In genomic region chr22:17780741-17781318, GRCh38 we compare ENCODE assay signal across 11 cellular contexts. TPM values are rescaled to one million over a fixed set of nuclear protein-coding genes. Genes with fewer than 3 reads are reported as not detected.
DNase-seq lines count a peak whose midpoint lies in the region; ATAC-seq and TF ChIP-seq lines count a peak whose summit lies in the region.
"Had no signal": no experiment of that assay in that cellular context is flagged by ENCODE, and none has a peak within 500 bp of the region (broad histone marks: within the 10 kb centered on the region; RNA-seq: fewer than 3 reads in every experiment).

No MANE protein-coding gene starts in this region.

- H3K27me3 Mint-ChIP-seq in activated T-cell treated with anti-CD3 and anti-CD28 coated beads, Interleukin-2, amount 50 U/mL, for 72 hours (ENCODE audit: low read depth), result no peaks in the 10 kb centered on the region
- H3K27me3 Mint-ChIP-seq in activated T-cell treated with anti-CD3 and anti-CD28 coated beads, Interleukin-2, amount 50 U/mL, for 4 hours (ENCODE audit: low read depth), result no peaks in the 10 kb centered on the region
- H3K27me3 Mint-ChIP-seq in central memory CD8-positive, alpha-beta T cell, result no peaks in the 10 kb centered on the region

- 80 to 89% (median 88%) methylated on average over 9 to 10 of the region's 10 CpGs for WGBS in spleen, 5 donors

- H3K36me3 ChIP-seq in spleen, result no peaks in the 10 kb centered on the region
- H3K36me3 ChIP-seq: esophagus squamous epithelium had no signal

- no peaks in the 10 kb centered on the region for H3K9me3 Mint-ChIP-seq in activated T-cell treated with anti-CD3 and anti-CD28 coated beads, Interleukin-2, amount 50 U/mL, for 72 hours
- H3K9me3 Mint-ChIP-seq in activated T-cell treated with anti-CD3 and anti-CD28 coated beads, Interleukin-2, amount 50 U/mL, for 4 hours, result no peaks in the 10 kb centered on the region
- H3K9me3 Mint-ChIP-seq in central memory CD8-positive, alpha-beta T cell, result no peaks in the 10 kb centered on the region

- no peak for DNase-seq in activated T-cell treated with anti-CD3 and anti-CD28 coated beads, Interleukin-2, amount 50 U/mL, for 72 hours
- DNase-seq in activated T-cell treated with anti-CD3 and anti-CD28 coated beads, Interleukin-2, amount 50 U/mL, for 4 hours, result no peak
- DNase-seq in Jurkat, Clone E6-1 (ENCODE audit: low read depth, low spot score), result no peak
- no peak for DNase-seq in central memory CD8-positive, alpha-beta T cell (ENCODE audit: low spot score in 2 of 2)
- DNase-seq in spleen (no peak), 8988T (no peak), cerebellum (ENCODE audit: low spot score) (no peak)
- DNase-seq: esophagus squamous epithelium, NCI-H2171 had no signal

- H3K4me1 ChIP-seq in spleen, result peaks cover 48 to 95% (median 70%) of the 10 kb centered on the region in 6 donors

- H3K9me3 ChIP-seq in spleen, result no peaks in the 10 kb centered on the region
- H3K9me3 ChIP-seq: esophagus squamous epithelium had no signal

- peaks cover 52% of the 10 kb centered on the region for H3K4me1 Mint-ChIP-seq in activated T-cell treated with anti-CD3 and anti-CD28 coated beads, Interleukin-2, amount 50 U/mL, for 72 hours (ENCODE audit: low read depth)
- peaks cover 72% of the 10 kb centered on the region for H3K4me1 Mint-ChIP-seq in activated T-cell treated with anti-CD3 and anti-CD28 coated beads, Interleukin-2, amount 50 U/mL, for 4 hours (ENCODE audit: low read depth)
- peaks cover 65% of the 10 kb centered on the region for H3K4me1 Mint-ChIP-seq in central memory CD8-positive, alpha-beta T cell

- peak overlapping the region in 7 of 8 donors; percentile 37 to 98 (median 67) for H3K27ac ChIP-seq in spleen
- H3K27ac ChIP-seq: hepatocyte had no signal

- no peak for ATAC-seq in activated T-cell treated with anti-CD3 and anti-CD28 coated beads, Interleukin-2, amount 50 U/mL, for 72 hours (replicated peaks in 1 of 2)
- ATAC-seq in activated T-cell treated with anti-CD3 and anti-CD28 coated beads, Interleukin-2, amount 50 U/mL, for 4 hours, result no peak
- no peak for ATAC-seq in central memory CD8-positive, alpha-beta T cell (replicated peaks; ENCODE audit: extremely low read depth, poor library complexity, severe bottlenecking)
- no peak for ATAC-seq in HG03139 (IDR thresholded peaks at IDR 0.05; ENCODE audit: unreplicated experiment)

- no peaks in the 10 kb centered on the region for H3K36me3 Mint-ChIP-seq in activated T-cell treated with anti-CD3 and anti-CD28 coated beads, Interleukin-2, amount 50 U/mL, for 72 hours (ENCODE audit: insufficient read depth in 2 of 2)
- H3K36me3 Mint-ChIP-seq in activated T-cell treated with anti-CD3 and anti-CD28 coated beads, Interleukin-2, amount 50 U/mL, for 4 hours (ENCODE audit: insufficient read depth), result no peaks in the 10 kb centered on the region
- peaks cover 19% of the 10 kb centered on the region for H3K36me3 Mint-ChIP-seq in central memory CD8-positive, alpha-beta T cell (ENCODE audit: insufficient read depth)

- peak overlapping the region; percentile 99 for H3K4me3 ChIP-seq in Jurkat, Clone E6-1 (ENCODE audit: low read length)
- H3K4me3 ChIP-seq in spleen, result peak overlapping the region in 1 of 8 donors; percentile 31
- H3K4me3 ChIP-seq: esophagus squamous epithelium, hepatocyte had no signal

- H3K27ac Mint-ChIP-seq in activated T-cell treated with anti-CD3 and anti-CD28 coated beads, Interleukin-2, amount 50 U/mL, for 72 hours, result no peak overlapping the region
- peak overlapping the region; percentile 98 for H3K27ac Mint-ChIP-seq in central memory CD8-positive, alpha-beta T cell (ENCODE audit: low read depth)

- H3K27me3 ChIP-seq in spleen (replicated peaks in 1 of 7), result no peaks in the 10 kb centered on the region
- H3K27me3 ChIP-seq: hepatocyte had no signal

- TF ChIP-seq CTCF in spleen (IDR thresholded peaks at IDR 0.05 in 8 of 11, conservative IDR thresholded peaks at IDR 0.05 in 3 of 11), result no peak

- no peak for TF ChIP-seq POLR2A in spleen (IDR thresholded peaks at IDR 0.05)

- intact Hi-C loops in spleen (cut with DNase I; ENCODE audit: low total_unique reads), result no loop called here

- peak overlapping the region; percentile 69 to 72 for H3K4me3 Mint-ChIP-seq in activated T-cell treated with anti-CD3 and anti-CD28 coated beads, Interleukin-2, amount 50 U/mL, for 72 hours
- no peak overlapping the region for H3K4me3 Mint-ChIP-seq in activated T-cell treated with anti-CD3 and anti-CD28 coated beads, Interleukin-2, amount 50 U/mL, for 4 hours
- H3K4me3 Mint-ChIP-seq in central memory CD8-positive, alpha-beta T cell, result peak overlapping the region; percentile 99

RNA-seq across cellular contexts. Expression of gene BID, which starts 6.6 kb away (rescaled TPM):
- total RNA-seq in activated T-cell treated with anti-CD3 and anti-CD28 coated beads, Interleukin-2, amount 50 U/mL, for 72 hours, result 10 to 100 TPM in 1 of 2 donors, 1 to 10 TPM in 1; 7.7 to 11.6 TPM
- 10 to 100 TPM; 30.3 to 39.5 (median 36.5) TPM for total RNA-seq in activated T-cell treated with anti-CD3 and anti-CD28 coated beads, Interleukin-2, amount 50 U/mL, for 4 hours
- polyA plus RNA-seq in Jurkat, Clone E6-1 (2012; ENCODE audit: insufficient read depth, insufficient read length), result 202 TPM
- total RNA-seq in spleen (10 to 100 TPM; 45.4 to 73.4 (median 51.5) TPM), cerebellum (19.2 TPM)
- polyA plus RNA-seq in spleen, result 10 to 100 TPM; 37.7 to 49.2 (median 41.3) TPM
